In genomic region chr10:24444337-24444736, GRCh38 we compare ENCODE assay signal across 16 cellular contexts.
DNase-seq lines count a peak whose midpoint lies in the region; ATAC-seq and TF ChIP-seq lines count a peak whose summit lies in the region.
"Had no signal": no experiment of that assay in that cellular context is flagged by ENCODE, and none has a peak within 500 bp of the region (broad histone marks: within the 10 kb centered on the region; RNA-seq: fewer than 3 reads in every experiment).

No MANE protein-coding gene starts in this region.

- H4K20me1 ChIP-seq in fibroblast of lung (ENCODE audit: control insufficient read depth, extremely low read depth, insufficient read depth, low read length): no peaks in the 10 kb centered on the region

- no peak overlapping the region for H3K4me2 ChIP-seq in fibroblast of lung (ENCODE audit: extremely low read depth, insufficient read depth, low read length)

- no peaks in the 10 kb centered on the region for H3K9me3 ChIP-seq in fibroblast of lung (ENCODE audit: control insufficient read depth, insufficient read depth, low read depth, low read length)
- H3K9me3 ChIP-seq: prostate gland had no signal

- no peak for TF ChIP-seq CTCF in fibroblast of lung (conservative IDR thresholded peaks at IDR 0.05 in 1 of 2, IDR thresholded peaks at IDR 0.05 in 1 of 2; ENCODE audit: low read depth in 1 of 2, low read length in 2 of 2)

- H3K9ac ChIP-seq in fibroblast of lung (ENCODE audit: insufficient read depth, low read length): peak overlapping the region; percentile 2

- no peak overlapping the region for H3K27ac ChIP-seq in fibroblast of lung (ENCODE audit: insufficient read depth, low read length)
- H3K27ac ChIP-seq: prostate gland, SK-N-MC had no signal

- H3K4me1 ChIP-seq in fibroblast of lung (ENCODE audit: control insufficient read depth, extremely low read depth, insufficient read depth, low read length): peaks cover 2% of the 10 kb centered on the region

- H3K27me3 ChIP-seq in fibroblast of lung (ENCODE audit: control insufficient read depth, insufficient read depth, low read length): no peaks in the 10 kb centered on the region

- H2AFZ ChIP-seq in fibroblast of lung (ENCODE audit: low read length): no peak overlapping the region

- no peak overlapping the region for H3K4me3 ChIP-seq in fibroblast of lung (replicated peaks in 1 of 4; ENCODE audit: control extremely low read depth in 1 of 4, insufficient read depth in 1 of 4, low read depth in 3 of 4, low read length in 4 of 4)
- H3K4me3 ChIP-seq: prostate gland, SK-N-MC had no signal

- ATAC-seq in HG03571 (IDR thresholded peaks at IDR 0.05; ENCODE audit: unreplicated experiment): no peak
- ATAC-seq: WTC11 had no signal

- H3K36me3 ChIP-seq in fibroblast of lung (ENCODE audit: control insufficient read depth, insufficient read depth, low read length): no peaks in the 10 kb centered on the region
- H3K36me3 ChIP-seq: prostate gland had no signal

- H3K79me2 ChIP-seq in fibroblast of lung (ENCODE audit: control insufficient read depth, insufficient read depth, low read length): no peaks in the 10 kb centered on the region

- DNase-seq in A172 (ENCODE audit: low spot score) (peak; percentile 91), GM04504 (ENCODE audit: low read depth) (peak; percentile 80), RPMI7951 (ENCODE audit: low read depth) (peak; percentile 97), fibroblast of lung (ENCODE audit: low read depth in 2 of 2) (peak; percentile 80 to 93), NCI-H187 treated with DMSO at 0.1 percent for 48 hours (lab: John Stamatoyannopoulos, UW) (no peak), SIG-M5 (lab: John Stamatoyannopoulos, UW) (no peak)
- DNase-seq in activated naive CD4-positive, alpha-beta T cell (lab: John Stamatoyannopoulos, UW): no peak
- DNase-seq: GDM1; NCI-H1436; NCI-H774; stimulated activated CD4-positive, alpha-beta T cell treated with anti-CD3 and anti-CD28 coated beads, Interleukin-2, amount 100 ng/mL, for 48 hours; stimulated activated naive CD4-positive, alpha-beta T cell treated with Interleukin-2 at 50 U/mL for 16 hours had no signal

Comparison
In these comparisons a context has a peak if more than half of its experiments do, and no peak if none do; other contexts are left out.
1. DNase-seq: peak in A172 (single experiment), GM04504 (single experiment), RPMI7951 (single experiment) and fibroblast of lung (2 of 2); none in NCI-H187 treated with DMSO at 0.1 percent for 48 hours (single experiment), SIG-M5 (single experiment) and activated naive CD4-positive, alpha-beta T cell (0 of 4).